ENCODE assay signal across 1 cellular context in genomic region chr1:150877220-150877516, GRCh38.
TF ChIP-seq lines count a peak whose summit lies in the region.

No MANE protein-coding gene starts in this region.

TF ChIP-seq in IMR-90, 13 proteins besides CTCF, POLR2A, EP300 and RAD21:
- no peak for TF ChIP-seq CHD1 (IDR thresholded peaks at IDR 0.05; ENCODE audit: low read depth, low read length)
- TF ChIP-seq SMC3 (IDR thresholded peaks at IDR 0.05; ENCODE audit: low read depth, low read length): no peak
